ENCODE assay signal across 11 cellular contexts in genomic region chr7:143472071-143472689, GRCh38. TPM values are rescaled to one million over a fixed set of nuclear protein-coding genes. Genes with fewer than 3 reads are reported as not detected.
DNase-seq lines count a peak whose midpoint lies in the region; TF ChIP-seq lines count a peak whose summit lies in the region.
"Not testable (repeated sequence)": the region's sequence is repeated elsewhere in the genome, so short reads cannot be mapped to it uniquely, and the experiment has no call there.
"Had no signal": no experiment of that assay in that cellular context is flagged by ENCODE, and none has a peak within 500 bp of the region (broad histone marks: within the 10 kb centered on the region; RNA-seq: fewer than 3 reads in every experiment).

No MANE protein-coding gene starts in this region.

- DNase-seq in Caki2 (ENCODE audit: low read depth), result peak; percentile 18
- DNase-seq in HT-29 (ENCODE audit: low spot score), result peak; percentile 86
- DNase-seq in RKO (ENCODE audit: low spot score), result peak; percentile 24
- peak; percentile 58 for DNase-seq in amniotic epithelial cell (ENCODE audit: low read depth)
- DNase-seq in endodermal cell, result peak; percentile 56
- peak; percentile 87 for DNase-seq in islet precursor cell
- DNase-seq in neural progenitor cell (ENCODE audit: low spot score), result not testable (repeated sequence)
- DNase-seq in transverse colon, result peak; percentile 64

- WGBS in endodermal cell (ENCODE audit: insufficient coverage in 1 of 2, insufficient read length in 1 of 2), 2 experiments, result 68 to 84% methylated on average over 6 to 11 of the region's 11 CpGs
- WGBS in transverse colon (ENCODE audit: low coverage in 1 of 2), 2 donors, result 51% methylated on average over 8 to 11 of the region's 11 CpGs

- not testable (repeated sequence) for H3K36me3 ChIP-seq in endodermal cell (ENCODE audit: control insufficient read depth, insufficient read depth, low read length); neural progenitor cell; transverse colon

- H3K4me2 ChIP-seq in neural progenitor cell, result not testable (repeated sequence)

- H4K20me1 ChIP-seq in neural progenitor cell (ENCODE audit: low read depth), result not testable (repeated sequence)

- peak overlapping the region; percentile 53 for H2AFZ ChIP-seq in neural progenitor cell (replicated peaks)

- H3K27me3 Mint-ChIP-seq in endodermal cell (ENCODE audit: insufficient read depth); neural progenitor cell (ENCODE audit: insufficient read depth, low read depth): not testable (repeated sequence)

- not testable (repeated sequence) for H3F3A ChIP-seq in neural progenitor cell (ENCODE audit: low read depth)

- H3K27ac Mint-ChIP-seq in endodermal cell, result peak overlapping the region; percentile 59
- not testable (repeated sequence) for H3K27ac Mint-ChIP-seq in neural progenitor cell

- in situ Hi-C loops in Caki2 (cut with HindIII; ENCODE audit: low pct_unique_long_range_greater_than_20kb, low sequenced_read_pairs), result not testable (repeated sequence)
- in situ Hi-C loops in transverse colon (cut with MboI; ENCODE audit: low pct_ligation_motif_present in 1 of 4, low pct_unique_long_range_greater_than_20kb in 1 of 4, low sequenced_read_pairs in 3 of 4), result loop anchor here in 1 of 4 donors (10.0 kb wide), 1 partner anchor 57 kb away; no protein-coding TSS in a partner anchor

- not testable (repeated sequence) for H3K36me3 Mint-ChIP-seq in endodermal cell (ENCODE audit: low read depth); neural progenitor cell

- TF ChIP-seq POLR2A in transverse colon (IDR thresholded peaks at IDR 0.05), result peak; percentile 18

- not testable (repeated sequence) for H3K9me3 Mint-ChIP-seq in endodermal cell
- peaks cover 25% of the 10 kb centered on the region for H3K9me3 Mint-ChIP-seq in neural progenitor cell

- TF ChIP-seq EP300 in transverse colon (IDR thresholded peaks at IDR 0.05; ENCODE audit: low read depth), result not testable (repeated sequence)

- peak overlapping the region; percentile 27 for H3K4me3 ChIP-seq in endodermal cell (ENCODE audit: low read length)
- H3K4me3 ChIP-seq in neural progenitor cell, transverse colon: not testable (repeated sequence)

- intact Hi-C loops in transverse colon (cut with DNase I; ENCODE audit: low total_unique reads), result not testable (repeated sequence)

- H3K9me3 ChIP-seq in endodermal cell (ENCODE audit: control insufficient read depth, low read length); neural progenitor cell (ENCODE audit: low read depth); transverse colon: not testable (repeated sequence)

- not testable (repeated sequence) for H3K4me1 ChIP-seq in endodermal cell (ENCODE audit: control insufficient read depth, insufficient read depth, low read length); neural progenitor cell
- H3K4me1 ChIP-seq in transverse colon, result peaks cover 0 to 18% (median 5%) of the 10 kb centered on the region in 4 donors

- peaks cover 11% of the 10 kb centered on the region for H3K4me1 Mint-ChIP-seq in endodermal cell
- peaks cover 12% of the 10 kb centered on the region for H3K4me1 Mint-ChIP-seq in neural progenitor cell

- H3K27me3 ChIP-seq in endodermal cell (ENCODE audit: control insufficient read depth, insufficient read depth, low read length, poor library complexity, severe bottlenecking); neural progenitor cell; transverse colon: not testable (repeated sequence)

- not testable (repeated sequence) for H3K27ac ChIP-seq in endodermal cell (ENCODE audit: low read depth, low read length); neural progenitor cell
- H3K27ac ChIP-seq in transverse colon, result peak overlapping the region; percentile 59 to 75 (median 70)

- H3K9ac ChIP-seq in endodermal cell (ENCODE audit: extremely low read depth, low read length, poor library complexity, severe bottlenecking); neural progenitor cell: not testable (repeated sequence)

- not testable (repeated sequence) for H3K79me2 ChIP-seq in neural progenitor cell (ENCODE audit: low read depth)

- H3K4me3 Mint-ChIP-seq in endodermal cell, neural progenitor cell: not testable (repeated sequence)

- not testable (repeated sequence) for TF ChIP-seq CTCF in endodermal cell (conservative IDR thresholded peaks at IDR 0.05); neural progenitor cell (IDR thresholded peaks at IDR 0.05); transverse colon (IDR thresholded peaks at IDR 0.05)

RNA-seq across cellular contexts. Expression of gene TAS2R41, which starts 5.5 kb away (rescaled TPM):
- total RNA-seq in Caki2 (2014; rRNA removed; shearing (Covaris generic); ENCODE audit: low replicate concordance), result not detected in 2 replicates
- not detected in 2 replicates for total RNA-seq in HT-29 (2014; rRNA removed; shearing (Covaris generic))
- under 1 TPM in 1 of 2 donors, not detected in 1; 0.59 TPM for total RNA-seq in endodermal cell
- polyA plus RNA-seq in endodermal cell (2013, experiment 1 of 2), result not detected
- polyA plus RNA-seq in endodermal cell (2013, experiment 2 of 2), result not detected
- not detected in 2 replicates for total RNA-seq in neural progenitor cell (ENCODE audit: low replicate concordance)
- total RNA-seq in transverse colon, result not detected
- total RNA-seq: A673, Right ventricle myocardium inferior had no signal
- polyA plus RNA-seq: CD14-positive monocyte had no signal

RNA-seq across cellular contexts. Expression of gene TAS2R60, which starts 28.9 kb away (rescaled TPM):
- total RNA-seq in Caki2 (2014; rRNA removed; shearing (Covaris generic); ENCODE audit: low replicate concordance), result not detected in 2 replicates
- total RNA-seq in HT-29 (2014; rRNA removed; shearing (Covaris generic)), result not detected in 2 replicates
- total RNA-seq in endodermal cell (under 1 TPM in 1 of 2 donors, not detected in 1; 0.37 TPM), neural progenitor cell (ENCODE audit: low replicate concordance) (not detected in 2 replicates), transverse colon (not detected)
- not detected for polyA plus RNA-seq in endodermal cell (2013, experiment 1 of 2)
- polyA plus RNA-seq in endodermal cell (2013, experiment 2 of 2), result not detected
- total RNA-seq: A673, Right ventricle myocardium inferior had no signal
- polyA plus RNA-seq: CD14-positive monocyte had no signal
